ENCODE assay signal across 7 cellular contexts in genomic region chr3:129674798-129675123, GRCh38.
DNase-seq lines count a peak whose midpoint lies in the region; ATAC-seq, FAIRE-seq and TF ChIP-seq lines count a peak whose summit lies in the region.
"Not testable (repeated sequence)": the region's sequence is repeated elsewhere in the genome, so short reads cannot be mapped to it uniquely, and the experiment has no call there.

No MANE protein-coding gene starts in this region.

- intact Hi-C loops in Caco-2 (cut with micrococcal nuclease; ENCODE audit: unreplicated experiment) (loop anchor here (1.0 kb wide), 1 partner anchor 11 kb away; no protein-coding TSS in a partner anchor), PC-9 (cut with micrococcal nuclease; ENCODE audit: unreplicated experiment) (loop anchor here (2.0 kb wide), 1 partner anchor 14 kb away; no protein-coding TSS in a partner anchor)
- intact Hi-C loops in colonic mucosa (cut with DNase I); HepG2 (cut with micrococcal nuclease; ENCODE audit: unreplicated experiment); mucosa of descending colon (cut with DNase I, micrococcal nuclease): not testable (repeated sequence)

- peaks cover 34% of the 10 kb centered on the region for H3F3A ChIP-seq in PC-9 (ENCODE audit: insufficient read depth, low read depth)
- H3F3A ChIP-seq in smooth muscle cell (ENCODE audit: low read depth) = not testable (repeated sequence)

- not testable (repeated sequence) for H2AFZ ChIP-seq in PC-9; hepatocyte; HepG2 (ENCODE audit: low read length); smooth muscle cell (ENCODE audit: low read depth)

- not testable (repeated sequence) for FAIRE-seq in HepG2 (lab: Jason Lieb, UNC)

- H3K4me1 ChIP-seq in Caco-2 (peaks cover 28% of the 10 kb centered on the region), PC-9 (replicated peaks; ENCODE audit: insufficient read depth) (peaks cover 30% of the 10 kb centered on the region), hepatocyte (ENCODE audit: insufficient read depth) (peaks cover 20% of the 10 kb centered on the region), HepG2 (ENCODE audit: insufficient read depth, low read length) (peaks cover 40% of the 10 kb centered on the region), mucosa of descending colon (ENCODE audit: low read depth) (peaks cover 20% of the 10 kb centered on the region)
- not testable (repeated sequence) for H3K4me1 ChIP-seq in colonic mucosa; smooth muscle cell (ENCODE audit: low read depth)

- H3K27ac Mint-ChIP-seq in Caco-2 (ENCODE audit: unreplicated experiment) = peak overlapping the region; percentile 53

- not testable (repeated sequence) for H3K9me3 ChIP-seq in Caco-2; PC-9 (ENCODE audit: insufficient read depth, low read depth); colonic mucosa; hepatocyte (ENCODE audit: low read depth); HepG2 (ENCODE audit: low read length); mucosa of descending colon; smooth muscle cell (replicated peaks; ENCODE audit: low read depth)

- in situ Hi-C loops in HepG2 (cut with HindIII; ENCODE audit: extremely low pct_ligation_motif_present, low pct_unique_long_range_greater_than_20kb) = not testable (repeated sequence)

- ATAC-seq in HepG2 = peak; percentile 24; the same call in 2 of the 3 replicates
- ATAC-seq in mucosa of descending colon = peak; percentile 14

- CTCF ChIA-PET in Caco-2 (lab: Charles Lee) = interaction anchor here (1.0 to 1.3 kb wide), 2 partner anchors 12 to 185 kb away, joined by 3 to 5 read pairs; no protein-coding TSS in a partner anchor
- CTCF ChIA-PET in PC-9 (lab: Charles Lee) = interaction anchor here (0.6 kb wide), 1 partner anchor 11 kb away, joined by 3 read pairs; no protein-coding TSS in a partner anchor
- CTCF ChIA-PET in HepG2 (lab: Yijun Ruan, JAX; ENCODE audit: low intra/inter-chr PET ratio, low total read pairs) = not testable (repeated sequence)

- POLR2A ChIA-PET in Caco-2 (lab: Charles Lee) (interaction anchor here (0.5 to 0.6 kb wide), 2 partner anchors 119 to 123 kb away, joined by 3 to 9 read pairs; no protein-coding TSS in a partner anchor), HepG2 (lab: Yijun Ruan, JAX) (interaction anchor here (0.7 to 0.9 kb wide), 2 partner anchors 9 to 12 kb away, joined by 3 read pairs; no protein-coding TSS in a partner anchor)
- POLR2A ChIA-PET in PC-9 (lab: Charles Lee; ENCODE audit: unreplicated experiment) = not testable (repeated sequence)

- H3K79me2 ChIP-seq in PC-9 (ENCODE audit: low read depth) (peaks cover 91% of the 10 kb centered on the region), hepatocyte (peaks cover 45% of the 10 kb centered on the region), HepG2 (ENCODE audit: insufficient read depth, low read length) (peaks cover 43% of the 10 kb centered on the region), smooth muscle cell (ENCODE audit: low read depth) (peaks cover 29% of the 10 kb centered on the region)

- H3K9me2 ChIP-seq in PC-9 (ENCODE audit: insufficient read depth); hepatocyte (replicated peaks; ENCODE audit: insufficient read depth): not testable (repeated sequence)

- H3K9me3 Mint-ChIP-seq in Caco-2 (ENCODE audit: unreplicated experiment) = not testable (repeated sequence)

- H4K20me1 ChIP-seq in PC-9 (ENCODE audit: insufficient read depth); hepatocyte (ENCODE audit: insufficient read depth, poor library complexity, severe bottlenecking): not testable (repeated sequence)
- peaks cover 12% of the 10 kb centered on the region; the same call in 1 of the 2 replicates for H4K20me1 ChIP-seq in HepG2 (ENCODE audit: insufficient read depth, low read length)
- H4K20me1 ChIP-seq in smooth muscle cell (ENCODE audit: low read depth) = peaks cover 62% of the 10 kb centered on the region

- DNase-seq in Caco-2; PC-9; colonic mucosa; hepatocyte (ENCODE audit: low spot score); HepG2 (ENCODE audit: low spot score); mucosa of descending colon; smooth muscle cell (lab: John Stamatoyannopoulos, UW; ENCODE audit: unreplicated experiment): not testable (repeated sequence)

- TF ChIP-seq RAD21 in HepG2 (CRISPR knock-in tag; IDR thresholded peaks at IDR 0.05) = not testable (repeated sequence)

- peak overlapping the region; percentile 29 for H3K4me3 Mint-ChIP-seq in Caco-2 (ENCODE audit: unreplicated experiment)

- H3K4me2 ChIP-seq in PC-9 (peak overlapping the region; percentile 41), hepatocyte (peak overlapping the region; percentile 63), HepG2 (ENCODE audit: low read depth, low read length) (peak overlapping the region; percentile 21), smooth muscle cell (peak overlapping the region; percentile 6)

- peaks cover 22% of the 10 kb centered on the region for H3K4me1 Mint-ChIP-seq in Caco-2 (ENCODE audit: low read depth, unreplicated experiment)

- TF ChIP-seq EP300 in HepG2 (IDR thresholded peaks at IDR 0.05; ENCODE audit: low read depth in 2 of 2, low read length in 2 of 2); HepG2 (CRISPR knock-in tag; IDR thresholded peaks at IDR 0.05; ENCODE audit: borderline replicate concordance): not testable (repeated sequence)

- not testable (repeated sequence) for H3K27me3 ChIP-seq in Caco-2 (replicated peaks; ENCODE audit: control insufficient read depth, insufficient read depth, low read length); PC-9 (ENCODE audit: insufficient read depth, low read depth); colonic mucosa; hepatocyte; HepG2 (ENCODE audit: control insufficient read depth in 1 of 2, insufficient read depth in 2 of 2, low read length in 2 of 2); smooth muscle cell (ENCODE audit: low read depth)

- not testable (repeated sequence) for TF ChIP-seq CTCF in Caco-2 (IDR thresholded peaks at IDR 0.05; ENCODE audit: insufficient read depth in 1 of 2, low read depth in 1 of 2, low read length in 1 of 2, severe bottlenecking in 1 of 2, unreplicated experiment in 1 of 2); PC-9 (conservative IDR thresholded peaks at IDR 0.05); colonic mucosa (IDR thresholded peaks at IDR 0.05); hepatocyte (IDR thresholded peaks at IDR 0.05; ENCODE audit: poor library complexity); HepG2 (CRISPR knock-in tag; IDR thresholded peaks at IDR 0.05); mucosa of descending colon (IDR thresholded peaks at IDR 0.05); smooth muscle cell (IDR thresholded peaks at IDR 0.05; ENCODE audit: borderline replicate concordance, insufficient read depth, poor library complexity, severe bottlenecking)

- H3K9ac ChIP-seq in colonic mucosa (ENCODE audit: low read depth in 2 of 2, low read length in 2 of 2); HepG2 (ENCODE audit: insufficient read depth, low read depth, low read length); smooth muscle cell (ENCODE audit: low read depth): not testable (repeated sequence)

- not testable (repeated sequence) for H3K27me3 Mint-ChIP-seq in Caco-2 (ENCODE audit: insufficient read depth, unreplicated experiment)

- 89% methylated on average over 9 of the region's 9 CpGs for WGBS in hepatocyte (ENCODE audit: low lambda C conversion rate, missing lambda C conversion rate)
- 95% methylated on average over 9 of the region's 9 CpGs for WGBS in HepG2 (ENCODE audit: low lambda C conversion rate)
- 88% methylated on average over 9 of the region's 9 CpGs for WGBS in smooth muscle cell (ENCODE audit: low lambda C conversion rate)

- H3K36me3 Mint-ChIP-seq in Caco-2 (ENCODE audit: insufficient read depth, unreplicated experiment) = not testable (repeated sequence)

- not testable (repeated sequence) for TF ChIP-seq POLR2A in HepG2 (IDR thresholded peaks at IDR 0.05; ENCODE audit: insufficient read depth in 1 of 2, low read depth in 2 of 2, low read length in 2 of 2)

- not testable (repeated sequence) for H3K36me3 ChIP-seq in Caco-2 (ENCODE audit: control insufficient read depth, insufficient read depth, low read length); colonic mucosa; hepatocyte (replicated peaks; ENCODE audit: insufficient read depth, low read depth); mucosa of descending colon (ENCODE audit: low read depth); smooth muscle cell (ENCODE audit: low read depth)
- peaks cover 28% of the 10 kb centered on the region for H3K36me3 ChIP-seq in PC-9 (ENCODE audit: low read depth)
- peaks cover 9 to 20% of the 10 kb centered on the region in 2 experiments for H3K36me3 ChIP-seq in HepG2 (replicated peaks in 1 of 2; ENCODE audit: control insufficient read depth in 1 of 2, insufficient read depth in 2 of 2, low read length in 2 of 2)

- not testable (repeated sequence) for H3K4me3 ChIP-seq in Caco-2 (ENCODE audit: low read depth, low read length); PC-9; colonic mucosa; hepatocyte; mucosa of descending colon; smooth muscle cell
- 0 out of 6 replicates have a peak overlapping the region, but pooled peaks of 1 of the 3 experiments have one; percentile 1 for H3K4me3 ChIP-seq in HepG2 (replicated peaks in 1 of 3; ENCODE audit: insufficient read depth in 1 of 3, low read depth in 2 of 3, low read length in 3 of 3)

- H3K27ac ChIP-seq in PC-9 (peak overlapping the region; percentile 77), colonic mucosa (peak overlapping the region; percentile 69), hepatocyte (peak overlapping the region; percentile 80), HepG2 (ENCODE audit: extremely low read length, insufficient read depth, low read length) (peak overlapping the region; percentile 48), smooth muscle cell (ENCODE audit: low read depth) (peak overlapping the region; percentile 78)

- not testable (repeated sequence) for BruUV-seq in Caco-2 (replicated peaks; lab: Mats Ljungman, UMichigan); PC-9 (replicated peaks; lab: Mats Ljungman, UMichigan); HepG2 (replicated peaks; lab: Mats Ljungman, UMichigan)

Comparison
In these comparisons a context has a peak if more than half of its experiments do, and no peak if none do; other contexts are left out.
1. H3K4me2 ChIP-seq: peak in every context shown above with its lines; median percentile 63 in hepatocyte; 41 in PC-9; 21 in HepG2; 6 in smooth muscle cell.